In genomic region chr6:144008501-144009245, GRCh38 we compare ENCODE assay signal across 7 cellular contexts. TPM values are rescaled to one million over a fixed set of nuclear protein-coding genes. Genes with fewer than 3 reads are reported as not detected.
DNase-seq lines count a peak whose midpoint lies in the region; ATAC-seq and TF ChIP-seq lines count a peak whose summit lies in the region.

No MANE protein-coding gene starts in this region.

- TF ChIP-seq POLR2A in HCT116 (IDR thresholded peaks at IDR 0.05; ENCODE audit: borderline replicate concordance, extremely low read depth, insufficient read depth, insufficient read length) (no peak), Peyer's patch (IDR thresholded peaks at IDR 0.05) (no peak)

- peaks cover 38% of the 10 kb centered on the region for H3K79me2 ChIP-seq in HCT116 (ENCODE audit: insufficient read depth, low read length)

- H2AFZ ChIP-seq in HCT116 (ENCODE audit: low read depth, low read length, poor library complexity, severe bottlenecking) = peak overlapping the region; percentile 56

- no peak for TF ChIP-seq RAD21 in HCT116 (IDR thresholded peaks at IDR 0.05; ENCODE audit: low read depth)

- H3K9ac ChIP-seq in HCT116 (ENCODE audit: low read length) = peak overlapping the region; percentile 84
- H3K9ac ChIP-seq in rectal smooth muscle tissue (ENCODE audit: low read length) = peak overlapping the region; percentile 21

- H3K4me2 ChIP-seq in HCT116 (ENCODE audit: low read length) = peak overlapping the region; percentile 69

- H3K4me1 ChIP-seq in HCT116 (ENCODE audit: control insufficient read depth in 1 of 2, insufficient read depth in 2 of 2, low read length in 2 of 2) = peaks cover 3 to 9% of the 10 kb centered on the region in 2 experiments; a peak in 2 of 4 replicates
- no peaks in the 10 kb centered on the region for H3K4me1 ChIP-seq in Peyer's patch
- no peaks in the 10 kb centered on the region for H3K4me1 ChIP-seq in rectal smooth muscle tissue (ENCODE audit: control insufficient read depth, insufficient read depth, low read length)

- ATAC-seq in HCT116 = peak; percentile 65
- no peak for ATAC-seq in GM19328 (IDR thresholded peaks at IDR 0.05; ENCODE audit: unreplicated experiment)
- no peak for ATAC-seq in GM21619 (IDR thresholded peaks at IDR 0.05; ENCODE audit: unreplicated experiment)

- DNase-seq in HCT116 (ENCODE audit: low read depth, low spot score) (no peak), Peyer's patch (peak in 1 of 3 donors; percentile 49), fibroblast of villous mesenchyme (ENCODE audit: low read depth) (no peak), DMS153 (lab: John Stamatoyannopoulos, UW) (no peak)

- H3K36me3 ChIP-seq in HCT116 (ENCODE audit: control insufficient read depth in 1 of 2, insufficient read depth in 2 of 2, low read length in 2 of 2) = no peaks in the 10 kb centered on the region
- no peaks in the 10 kb centered on the region for H3K36me3 ChIP-seq in Peyer's patch
- no peaks in the 10 kb centered on the region for H3K36me3 ChIP-seq in rectal smooth muscle tissue (ENCODE audit: control insufficient read depth, insufficient read depth, low read length)

- H3K9me3 ChIP-seq in HCT116 (ENCODE audit: control insufficient read depth in 1 of 2, insufficient read depth in 1 of 2, low read depth in 1 of 2, low read length in 2 of 2) (no peaks in the 10 kb centered on the region), Peyer's patch (no peaks in the 10 kb centered on the region)

- no TSS peak for BruUV-seq in HCT116 (replicated peaks; lab: Mats Ljungman, UMichigan)

- CTCF ChIA-PET in HCT116 (lab: Charles Lee) = interaction anchor here (1.3 to 2.4 kb wide), 2 partner anchors 69 to 433 kb away, joined by 7 to 9 read pairs; no protein-coding TSS in a partner anchor

- TF ChIP-seq CTCF in HCT116 (IDR thresholded peaks at IDR 0.05 in 2 of 3, conservative IDR thresholded peaks at IDR 0.05 in 1 of 3; ENCODE audit: borderline replicate concordance in 1 of 3, insufficient read depth in 1 of 3, low read depth in 2 of 3, low read length in 2 of 3) (no peak), Peyer's patch (IDR thresholded peaks at IDR 0.05) (no peak), fibroblast of villous mesenchyme (IDR thresholded peaks at IDR 0.05; ENCODE audit: insufficient read depth, low read depth, low read length) (no peak)

- H3K9me2 ChIP-seq in HCT116 (ENCODE audit: insufficient read depth) = no peaks in the 10 kb centered on the region

- POLR2A ChIA-PET in HCT116 (lab: Charles Lee) = no interaction called here

- intact Hi-C loops in HCT116 (cut with micrococcal nuclease) = no loop called here

- RAD21 ChIA-PET in HCT116 (lab: Charles Lee; ENCODE audit: low non-redundant PET in 1 of 2, low total read pairs in 2 of 2, uncharacterized antibody in 2 of 2, unreplicated experiment in 2 of 2) = no interaction called here

- H3K27me3 ChIP-seq in HCT116 (ENCODE audit: insufficient read depth, low read length) (no peaks in the 10 kb centered on the region), Peyer's patch (no peaks in the 10 kb centered on the region), rectal smooth muscle tissue (ENCODE audit: control insufficient read depth, insufficient read depth, low read length) (no peaks in the 10 kb centered on the region)

- H3K27ac ChIP-seq in HCT116 (ENCODE audit: low read depth, low read length) = peak overlapping the region; percentile 71
- peak overlapping the region; percentile 36 to 77 (median 54) for H3K27ac ChIP-seq in Peyer's patch
- H3K27ac ChIP-seq in rectal smooth muscle tissue (ENCODE audit: low read depth, low read length) = peak overlapping the region; percentile 55

- no peaks in the 10 kb centered on the region for H4K20me1 ChIP-seq in HCT116 (ENCODE audit: insufficient read depth)

- H3K4me3 ChIP-seq in HCT116 (replicated peaks in 1 of 2; ENCODE audit: low read depth in 1 of 2, low read length in 2 of 2) (peak overlapping the region; percentile 56 to 74), Peyer's patch (peak overlapping the region; percentile 45 to 79 (median 56)), fibroblast of villous mesenchyme (ENCODE audit: low read depth, low read length) (peak overlapping the region; percentile 68), rectal smooth muscle tissue (ENCODE audit: low read length) (peak overlapping the region; percentile 65)

TF ChIP-seq in HCT116, 20 proteins besides CTCF, POLR2A, EP300 and RAD21:
- no peak for TF ChIP-seq YY1 (IDR thresholded peaks at IDR 0.05; ENCODE audit: extremely low read depth, insufficient replicate concordance, low read depth, low read length)
- no peak for TF ChIP-seq CBX3 (IDR thresholded peaks at IDR 0.05; ENCODE audit: low read depth)
- peak; percentile 83 for TF ChIP-seq ZFX (IDR thresholded peaks at IDR 0.05)
- TF ChIP-seq, protein P1, sequence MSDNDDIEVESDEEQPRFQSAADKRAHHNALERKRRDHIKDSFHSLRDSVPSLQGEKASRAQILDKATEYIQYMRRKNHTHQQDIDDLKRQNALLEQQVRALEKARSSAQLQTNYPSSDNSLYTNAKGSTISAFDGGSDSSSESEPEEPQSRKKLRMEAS (IDR thresholded peaks at IDR 0.05) = peak; percentile 7; the same call in 1 of the 2 replicates

RNA-seq across cellular contexts. Expression of gene PLAGL1, which starts 0.6 kb away (rescaled TPM):
- total RNA-seq in HCT116 (2021; ENCODE audit: unreplicated experiment) (35.6 TPM), Peyer's patch (10 to 100 TPM; 12.1 to 27.2 (median 22.5) TPM), fibroblast of villous mesenchyme (12.1 and 13.5 TPM in 2 replicates)
- 23.9 and 26.8 TPM in 2 replicates for polyA plus RNA-seq in HCT116 (2012)
